In the genomic region with DNA sequence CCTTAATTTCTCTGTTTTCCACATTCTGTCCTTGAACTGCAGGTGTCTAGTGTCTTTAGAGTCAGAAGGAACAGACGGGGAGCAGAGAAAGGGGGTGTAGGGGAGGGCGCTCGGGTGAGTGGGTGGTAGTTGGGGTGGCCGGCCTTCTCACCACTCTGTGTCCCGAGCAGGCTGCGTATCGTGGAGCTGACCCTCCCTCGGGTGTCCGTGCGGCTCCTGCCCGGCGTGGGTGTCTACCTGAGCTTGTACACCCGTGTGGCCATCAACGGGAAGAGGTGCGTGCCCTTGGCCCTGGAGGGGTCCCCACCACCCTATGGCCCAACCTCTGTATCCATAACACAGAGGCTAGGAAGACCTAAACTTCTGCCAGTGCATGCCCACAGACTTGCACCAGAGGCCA, we compare ENCODE assay signal across 4 cellular contexts. TPM values are rescaled to one million over a fixed set of nuclear protein-coding genes. Genes with fewer than 3 reads are reported as not detected.
"Had no signal": no experiment of that assay in that cellular context is flagged by ENCODE, and none has a peak within 500 bp of the region (broad histone marks: within the 10 kb centered on the region; RNA-seq: fewer than 3 reads in every experiment).

No MANE protein-coding gene starts in this region.

- H3K4me3 ChIP-seq: GM12878 had no signal

- DNase-seq: GDM1, GF-D8 had no signal

RNA-seq across cellular contexts. Expression of gene BPIFB4, which starts 5.3 kb away (rescaled TPM):
- total RNA-seq: G401, GM12878 had no signal

RNA-seq across cellular contexts. Expression of gene BPIFB3, which starts 31.0 kb away (rescaled TPM):
- total RNA-seq: G401, GM12878 had no signal
- polyA plus RNA-seq: GM12878 had no signal

RNA-seq across cellular contexts. Expression of gene BPIFB6, which starts 53.3 kb away (rescaled TPM):
- total RNA-seq: G401, GM12878 had no signal
- polyA plus RNA-seq: GM12878 had no signal
